In genomic region chr9:114387678-114388431, GRCh38 we compare ENCODE assay signal across 8 cellular contexts. TPM values are rescaled to one million over a fixed set of nuclear protein-coding genes. Genes with fewer than 3 reads are reported as not detected.
DNase-seq lines count a peak whose midpoint lies in the region; ATAC-seq and TF ChIP-seq lines count a peak whose summit lies in the region.

Gene AKNA, minus strand, starts transcription at chr9:114387982. Its CDS starts 6,649 bp downstream, at chr9:114381333.

- ATAC-seq in left lung (peak; percentile 71), HG02970 (IDR thresholded peaks at IDR 0.05; ENCODE audit: low FRiP score, unreplicated experiment) (no peak)

- TF ChIP-seq CTCF in choroid plexus epithelial cell (conservative IDR thresholded peaks at IDR 0.05; ENCODE audit: low read depth, low read length) (no peak), left lung (IDR thresholded peaks at IDR 0.05) (no peak)

- H3K9me3 ChIP-seq in left lung: no peaks in the 10 kb centered on the region

- peak in 2 of 3 experiments; percentile 30 to 67 for DNase-seq in NCI-H1417 (lab: John Stamatoyannopoulos, UW)
- no peak for DNase-seq in NCI-H1417 treated with DMSO at 0.1 percent for 48 hours (lab: John Stamatoyannopoulos, UW)
- DNase-seq in KBM-7: peak; percentile 88
- peak; percentile 85 for DNase-seq in activated CD4-positive, alpha-beta T cell treated with anti-CD3 and anti-CD28 coated beads for 48 hours
- peak; percentile 85 for DNase-seq in choroid plexus epithelial cell (ENCODE audit: low read depth)
- DNase-seq in left lung: peak; percentile 88 to 94
- peak; percentile 69 to 70 for DNase-seq in stimulated activated CD4-positive, alpha-beta T cell treated with anti-CD3 and anti-CD28 coated beads, Interleukin-2, amount 100 ng/mL, for 48 hours

- H3K4me1 ChIP-seq in left lung: peaks cover 35 to 98% of the 10 kb centered on the region in 2 donors

- intact Hi-C loops in left lung (cut with DNase I): no loop called here

- in situ Hi-C loops in KBM-7 (cut with MboI; ENCODE audit: low pct_unique_long_range_greater_than_20kb, low sequenced_read_pairs): no loop called here

- no peaks in the 10 kb centered on the region for H3K27me3 ChIP-seq in left lung

- H3K4me3 ChIP-seq in choroid plexus epithelial cell (ENCODE audit: low read depth, low read length) (peak within 1 kb of the TSS; percentile 74), left lung (peak within 1 kb of the TSS; percentile 65 to 69)

- peak within 1 kb of the TSS; percentile 85 to 91 for H3K27ac ChIP-seq in left lung

- H3K36me3 ChIP-seq in left lung: no peaks in the 10 kb centered on the region

RNA-seq across cellular contexts. Expression of gene AKNA, which starts in this region (rescaled TPM):
- 10 to 100 TPM; 25.1 to 55.3 TPM for total RNA-seq in left lung
